12 cellular contexts compared by ENCODE assay signal in genomic region chr1:207812778-207813512, GRCh38.
A peak's percentile ranks its signal among the peaks of the same experiment; 100 is the strongest.
DNase-seq lines count a peak whose midpoint lies in the region; ATAC-seq lines count a peak whose summit lies in the region.
"Had no signal": no experiment of that assay in that cellular context is flagged by ENCODE, and none has a peak within 500 bp of the region (broad histone marks: within the 10 kb centered on the region; RNA-seq: fewer than 3 reads in every experiment).

No MANE protein-coding gene starts in this region.

- no peaks in the 10 kb centered on the region for H3K27me3 ChIP-seq in neuronal stem cell (ENCODE audit: control insufficient read depth in 3 of 3, insufficient read depth in 3 of 3, low read depth in 1 of 3, low read length in 3 of 3)

- H3K9me3 ChIP-seq in neuronal stem cell (replicated peaks in 1 of 2; ENCODE audit: control insufficient read depth in 2 of 2, insufficient read depth in 1 of 2, low read depth in 1 of 2, low read length in 2 of 2): no peaks in the 10 kb centered on the region

- H3K4ac ChIP-seq in neuronal stem cell (ENCODE audit: low read length): no peak overlapping the region

- peak overlapping the region; percentile 90 for H3K27ac Mint-ChIP-seq in activated naive CD4-positive, alpha-beta T cell treated with anti-CD3 and anti-CD28 coated beads, Interleukin-2, amount 50 U/mL, for 24 hours
- peak overlapping the region; percentile 79 to 80 for H3K27ac Mint-ChIP-seq in effector memory CD8-positive, alpha-beta T cell
- H3K27ac Mint-ChIP-seq: activated CD4-positive, alpha-beta T cell treated with anti-CD3 and anti-CD28 coated beads, Interleukin-2, amount 10 ng/mL, durations not matched to agents 7 days and 5 days had no signal

- H2BK5ac ChIP-seq in neuronal stem cell (ENCODE audit: low read length): no peak overlapping the region

- H3K36me3 Mint-ChIP-seq in activated naive CD4-positive, alpha-beta T cell treated with anti-CD3 and anti-CD28 coated beads, Interleukin-2, amount 50 U/mL, for 24 hours: peaks cover 12% of the 10 kb centered on the region
- H3K36me3 Mint-ChIP-seq in effector memory CD8-positive, alpha-beta T cell (ENCODE audit: insufficient read depth): peaks cover 65% of the 10 kb centered on the region

- no peaks in the 10 kb centered on the region for H3K9me3 Mint-ChIP-seq in activated naive CD4-positive, alpha-beta T cell treated with anti-CD3 and anti-CD28 coated beads, Interleukin-2, amount 50 U/mL, for 24 hours
- H3K9me3 Mint-ChIP-seq in effector memory CD8-positive, alpha-beta T cell: no peaks in the 10 kb centered on the region
- H3K9me3 Mint-ChIP-seq: activated CD4-positive, alpha-beta T cell treated with anti-CD3 and anti-CD28 coated beads, Interleukin-2, amount 10 ng/mL, durations not matched to agents 7 days and 5 days had no signal

- no peaks in the 10 kb centered on the region for H3K27me3 Mint-ChIP-seq in activated naive CD4-positive, alpha-beta T cell treated with anti-CD3 and anti-CD28 coated beads, Interleukin-2, amount 50 U/mL, for 24 hours
- no peaks in the 10 kb centered on the region for H3K27me3 Mint-ChIP-seq in effector memory CD8-positive, alpha-beta T cell
- H3K27me3 Mint-ChIP-seq: activated CD4-positive, alpha-beta T cell treated with anti-CD3 and anti-CD28 coated beads, Interleukin-2, amount 10 ng/mL, durations not matched to agents 7 days and 5 days had no signal

- no peaks in the 10 kb centered on the region for H3K79me1 ChIP-seq in neuronal stem cell (ENCODE audit: low read depth, low read length)

- no peak overlapping the region for H2AK5ac ChIP-seq in neuronal stem cell (ENCODE audit: low read depth, low read length)

- ATAC-seq in effector memory CD8-positive, alpha-beta T cell (replicated peaks): no peak
- ATAC-seq in HG02938 (IDR thresholded peaks at IDR 0.05; ENCODE audit: unreplicated experiment): no peak

- H3K4me1 Mint-ChIP-seq in activated naive CD4-positive, alpha-beta T cell treated with anti-CD3 and anti-CD28 coated beads, Interleukin-2, amount 50 U/mL, for 24 hours: peaks cover 95% of the 10 kb centered on the region
- H3K4me1 Mint-ChIP-seq in effector memory CD8-positive, alpha-beta T cell (ENCODE audit: low read depth in 2 of 2): peaks cover 55 to 79% of the 10 kb centered on the region in 2 donors

- H3K4me3 Mint-ChIP-seq in activated naive CD4-positive, alpha-beta T cell treated with anti-CD3 and anti-CD28 coated beads, Interleukin-2, amount 50 U/mL, for 24 hours: no peak overlapping the region
- no peak overlapping the region for H3K4me3 Mint-ChIP-seq in effector memory CD8-positive, alpha-beta T cell
- H3K4me3 Mint-ChIP-seq: activated CD4-positive, alpha-beta T cell treated with anti-CD3 and anti-CD28 coated beads, Interleukin-2, amount 10 ng/mL, durations not matched to agents 7 days and 5 days had no signal

- no peak overlapping the region for H2BK120ac ChIP-seq in neuronal stem cell (ENCODE audit: low read depth, low read length)

- H3K27ac ChIP-seq in neuronal stem cell (replicated peaks; ENCODE audit: low read length) (no peak overlapping the region), urinary bladder (ENCODE audit: low read depth) (peak overlapping the region; percentile 62)

- no CpG with 5 or more reads among the region's 10 CpGs for WGBS in neuronal stem cell (ENCODE audit: extremely low coverage in 2 of 2, insufficient read length in 2 of 2, insufficient replicate concordance in 1 of 2), 2 donors
- 87% methylated on average over 10 of the region's 10 CpGs for WGBS in urinary bladder

- DNase-seq in activated naive CD4-positive, alpha-beta T cell treated with Interleukin-2 at 50 U/mL for 16 hours: no peak
- no peak for DNase-seq in effector memory CD8-positive, alpha-beta T cell
- DNase-seq in neuronal stem cell (ENCODE audit: low spot score) (no peak), DMS 273 treated with DMSO at 0.1 percent for 48 hours (lab: John Stamatoyannopoulos, UW) (no peak), DMS53 treated with DMSO at 0.1 percent for 48 hours (lab: John Stamatoyannopoulos, UW; ENCODE audit: unreplicated experiment) (no peak)
- DNase-seq: activated CD4-positive, alpha-beta T cell treated with anti-CD3 and anti-CD28 coated beads, Interleukin-2, amount 10 ng/mL, durations not matched to agents 7 days and 5 days; NK-92 treated with Interleukin-12 subunit alpha and Interleukin-12 subunit beta, amount 100 ng/mL, for 24 hours; stimulated activated CD4-positive, alpha-beta T cell treated with anti-CD3 and anti-CD28 coated beads, Interleukin-12 subunit alpha, Interleukin-12 subunit beta, amount 100 ng/mL, for 4 hours; SW 1271 had no signal

- no peak overlapping the region for H3K4me2 ChIP-seq in neuronal stem cell (ENCODE audit: insufficient read depth, low read length, poor library complexity, severe bottlenecking)

- H3K4me3 ChIP-seq in neuronal stem cell (ENCODE audit: low read length in 2 of 2) (no peak overlapping the region), urinary bladder (ENCODE audit: low read depth, low read length) (no peak overlapping the region)

- H4K91ac ChIP-seq in neuronal stem cell (ENCODE audit: low read depth, low read length, poor library complexity): no peak overlapping the region

- H3K23ac ChIP-seq in neuronal stem cell (ENCODE audit: low read depth, low read length, poor library complexity): peak overlapping the region; percentile 89

- no peak overlapping the region for H2BK15ac ChIP-seq in neuronal stem cell (ENCODE audit: low read length)

- no peak overlapping the region for H2AFZ ChIP-seq in neuronal stem cell (ENCODE audit: low read length)

- H3K18ac ChIP-seq in neuronal stem cell (ENCODE audit: low read length): no peak overlapping the region

- no peak overlapping the region for H3K9ac ChIP-seq in neuronal stem cell (ENCODE audit: low read depth, low read length, poor library complexity)

- no peak overlapping the region for H3K14ac ChIP-seq in neuronal stem cell (ENCODE audit: low read length)

- H2BK12ac ChIP-seq in neuronal stem cell (ENCODE audit: low read length): no peak overlapping the region

- H4K8ac ChIP-seq in neuronal stem cell (ENCODE audit: low read depth, low read length): no peak overlapping the region

- H3K36me3 ChIP-seq in neuronal stem cell (replicated peaks in 1 of 2; ENCODE audit: control insufficient read depth in 2 of 2, insufficient read depth in 2 of 2, low read length in 2 of 2): peaks cover 0 to 86% of the 10 kb centered on the region in 2 donors
- peaks cover 7% of the 10 kb centered on the region for H3K36me3 ChIP-seq in urinary bladder (ENCODE audit: insufficient read depth)

- no peaks in the 10 kb centered on the region for H3K4me1 ChIP-seq in neuronal stem cell (ENCODE audit: control insufficient read depth in 2 of 2, insufficient read depth in 1 of 2, low read depth in 1 of 2, low read length in 2 of 2)
- peaks cover 2% of the 10 kb centered on the region for H3K4me1 ChIP-seq in urinary bladder (ENCODE audit: insufficient read depth)
